ENCODE assay signal across 8 cellular contexts in the genomic region with DNA sequence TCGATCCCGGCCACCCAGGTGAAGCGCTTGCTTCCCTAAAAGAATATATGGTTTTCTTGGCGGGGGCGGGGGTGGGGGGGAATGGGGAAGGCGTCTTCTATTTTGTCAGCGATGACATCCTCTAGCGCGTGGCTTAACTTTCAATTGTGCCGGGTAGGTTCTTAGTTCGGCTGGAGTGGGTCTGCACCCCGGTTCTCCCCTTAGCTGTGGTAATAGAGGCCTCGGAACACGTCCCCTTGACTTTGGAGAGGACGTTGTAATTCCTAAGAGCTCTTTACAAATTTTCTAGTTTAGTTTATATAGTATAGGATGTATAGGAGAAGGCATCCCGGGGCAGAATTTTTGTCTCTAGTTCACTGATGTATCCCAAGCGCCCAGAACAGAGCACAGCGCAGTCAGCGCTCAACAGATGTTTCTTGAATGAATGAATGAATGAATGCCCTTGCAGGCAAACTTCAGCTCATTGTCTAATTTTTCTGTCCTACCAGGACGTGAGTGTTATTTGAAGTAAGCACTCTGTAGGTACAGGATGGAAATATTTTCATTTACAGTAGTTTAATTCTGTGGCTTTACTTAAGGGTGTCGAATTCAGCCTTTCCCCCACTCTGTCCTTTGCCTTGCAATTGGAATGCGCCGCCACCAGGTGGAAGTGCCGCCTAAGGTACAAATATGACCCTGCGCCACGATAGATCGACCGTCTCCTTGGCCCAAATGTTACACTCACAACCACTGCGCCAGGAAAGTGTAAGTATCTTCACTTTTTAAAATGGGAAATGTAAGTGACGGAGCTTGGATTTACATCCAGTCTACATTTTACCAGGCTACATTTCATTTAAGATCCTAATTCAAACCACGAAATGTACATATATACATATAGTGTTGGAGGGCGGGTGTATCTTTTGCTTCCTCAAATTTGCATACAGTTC. TPM values are rescaled to one million over a fixed set of nuclear protein-coding genes. Genes with fewer than 3 reads are reported as not detected.
DNase-seq lines count a peak whose midpoint lies in the region; ATAC-seq and TF ChIP-seq lines count a peak whose summit lies in the region.

No MANE protein-coding gene starts in this region.

- H2BK120ac ChIP-seq in mesenchymal stem cell (ENCODE audit: low read depth, low read length): no peak overlapping the region

- peak overlapping the region; percentile 64 for H3K27ac ChIP-seq in CD8-positive, alpha-beta T cell (ENCODE audit: low read depth, low read length)
- no peak overlapping the region for H3K27ac ChIP-seq in endodermal cell (ENCODE audit: low read depth, low read length)
- H3K27ac ChIP-seq in mesenchymal stem cell (ENCODE audit: low read length, poor library complexity, severe bottlenecking): no peak overlapping the region

- H3K4me1 Mint-ChIP-seq in CD8-positive, alpha-beta T cell (ENCODE audit: low read depth): peaks cover 38% of the 10 kb centered on the region
- H3K4me1 Mint-ChIP-seq in endodermal cell: peaks cover 4% of the 10 kb centered on the region

- peak overlapping the region; percentile 98 for H3K27ac Mint-ChIP-seq in CD8-positive, alpha-beta T cell
- H3K27ac Mint-ChIP-seq in endodermal cell: no peak overlapping the region

- peak overlapping the region; percentile 85 for H2AFZ ChIP-seq in mesenchymal stem cell (ENCODE audit: low read depth, low read length)

- H4K91ac ChIP-seq in mesenchymal stem cell (ENCODE audit: low read length): no peak overlapping the region

- intact Hi-C loops in CD8-positive, alpha-beta T cell (cut with DNase I, micrococcal nuclease): loop anchor here (1.0 to 10.0 kb wide), 17 partner anchors 31 to 1109 kb away; a partner anchor contains a TSS

- peak overlapping the region; percentile 100 for H3K4me3 Mint-ChIP-seq in CD8-positive, alpha-beta T cell
- peak overlapping the region; percentile 97 for H3K4me3 Mint-ChIP-seq in endodermal cell

- H3K27me3 ChIP-seq in CD8-positive, alpha-beta T cell (ENCODE audit: insufficient read depth, low read length): no peaks in the 10 kb centered on the region
- H3K27me3 ChIP-seq in endodermal cell (ENCODE audit: control insufficient read depth, insufficient read depth, low read length, poor library complexity, severe bottlenecking): no peaks in the 10 kb centered on the region
- no peaks in the 10 kb centered on the region for H3K27me3 ChIP-seq in mesenchymal stem cell (ENCODE audit: control insufficient read depth in 1 of 2, insufficient read depth in 1 of 2, low read length in 2 of 2)

- H2BK5ac ChIP-seq in mesenchymal stem cell (ENCODE audit: low read depth, low read length, poor library complexity, severe bottlenecking): peak overlapping the region; percentile 38

- peak overlapping the region; percentile 89 for H2BK15ac ChIP-seq in mesenchymal stem cell (ENCODE audit: low read depth, poor library complexity, severe bottlenecking)

- H3K23ac ChIP-seq in mesenchymal stem cell (ENCODE audit: low read length in 2 of 2): no peak overlapping the region

- no peak overlapping the region for H2BK12ac ChIP-seq in mesenchymal stem cell (ENCODE audit: low read length in 2 of 2)

- no peak overlapping the region for H3K9ac ChIP-seq in endodermal cell (ENCODE audit: extremely low read depth, low read length, poor library complexity, severe bottlenecking)
- peak overlapping the region; percentile 96 for H3K9ac ChIP-seq in mesenchymal stem cell (ENCODE audit: low read length)

- CTCF ChIA-PET in CD8-positive, alpha-beta T cell (lab: Charles Lee): interaction anchor here (0.6 to 3.8 kb wide), 43 partner anchors 9 to 1109 kb away, joined by 3 to 34 read pairs (median 4); a partner anchor contains a TSS

- H3K36me3 Mint-ChIP-seq in CD8-positive, alpha-beta T cell: peaks cover 32% of the 10 kb centered on the region
- H3K36me3 Mint-ChIP-seq in endodermal cell (ENCODE audit: low read depth): peaks cover 10% of the 10 kb centered on the region

- H3K36me3 ChIP-seq in CD8-positive, alpha-beta T cell (ENCODE audit: insufficient read depth, low read length): peaks cover 12% of the 10 kb centered on the region
- H3K36me3 ChIP-seq in endodermal cell (ENCODE audit: control insufficient read depth, insufficient read depth, low read length) (peaks cover 25% of the 10 kb centered on the region), mesenchymal stem cell (ENCODE audit: control insufficient read depth in 1 of 2, insufficient read depth in 2 of 2, low read depth in 1 of 2, low read length in 2 of 2) (peaks cover 3 to 29% of the 10 kb centered on the region in 2 experiments)

- no peaks in the 10 kb centered on the region for H3K9me3 Mint-ChIP-seq in CD8-positive, alpha-beta T cell
- H3K9me3 Mint-ChIP-seq in endodermal cell: no peaks in the 10 kb centered on the region

- WGBS in endodermal cell (ENCODE audit: insufficient coverage in 1 of 2, insufficient read length in 1 of 2), 2 experiments: 19 to 23% methylated on average over 15 to 30 of the region's 32 CpGs
- 18% methylated on average over 22 of the region's 32 CpGs for WGBS in mesenchymal stem cell

- DNase-seq in CD8-positive, alpha-beta T cell: peak; percentile 56 to 86 (median 77)
- DNase-seq in NCI-H82 (lab: John Stamatoyannopoulos, UW): peak; percentile 88
- peak; percentile 37 to 60 (median 40) for DNase-seq in activated CD8-positive, alpha-beta memory T cell treated with anti-CD3 and anti-CD28 coated beads for 48 hours (ENCODE audit: low read depth in 2 of 3, low spot score in 2 of 3)
- peak; percentile 90 for DNase-seq in endodermal cell
- DNase-seq in mesenchymal stem cell: peak; percentile 81
- peak; percentile 30 for DNase-seq in stimulated activated CD8-positive, alpha-beta memory T cell treated with anti-CD3 and anti-CD28 coated beads, Interleukin-12 subunit alpha, Interleukin-12 subunit beta, amount 100 ng/mL, for 24 hours (ENCODE audit: extremely low read depth)

- no peaks in the 10 kb centered on the region for H3K27me3 Mint-ChIP-seq in CD8-positive, alpha-beta T cell (ENCODE audit: low read depth)
- H3K27me3 Mint-ChIP-seq in endodermal cell (ENCODE audit: insufficient read depth): no peaks in the 10 kb centered on the region

- ATAC-seq in CD8-positive, alpha-beta T cell: peak; percentile 81
- ATAC-seq in GM19455 (IDR thresholded peaks at IDR 0.05; ENCODE audit: unreplicated experiment): peak; percentile 82
- peak; percentile 66 for ATAC-seq in HG03575 (IDR thresholded peaks at IDR 0.05; ENCODE audit: extremely low read depth, insufficient number of reproducible peaks, low FRiP score, unreplicated experiment)

- H3K79me1 ChIP-seq in mesenchymal stem cell (replicated peaks; ENCODE audit: low read length, poor library complexity, severe bottlenecking): peaks cover 18% of the 10 kb centered on the region

- peak; percentile 90 for TF ChIP-seq CTCF in CD8-positive, alpha-beta T cell (IDR thresholded peaks at IDR 0.05)
- peak; percentile 94 for TF ChIP-seq CTCF in endodermal cell (conservative IDR thresholded peaks at IDR 0.05)

- peak overlapping the region; percentile 97 for H4K8ac ChIP-seq in mesenchymal stem cell (ENCODE audit: low read length)

- H3K18ac ChIP-seq in mesenchymal stem cell (ENCODE audit: low read depth in 1 of 2, low read length in 2 of 2): peak overlapping the region in 1 of 2 experiments; percentile 68

- peak overlapping the region; percentile 91 for H3K4me2 ChIP-seq in mesenchymal stem cell (ENCODE audit: low read length, poor library complexity, severe bottlenecking)

- peak overlapping the region; percentile 94 for H3K4me3 ChIP-seq in CD8-positive, alpha-beta T cell (ENCODE audit: low read depth, low read length)
- H3K4me3 ChIP-seq in endodermal cell (ENCODE audit: low read length) (peak overlapping the region; percentile 93), mesenchymal stem cell (ENCODE audit: insufficient read depth in 1 of 2, low read depth in 1 of 2, low read length in 2 of 2) (peak overlapping the region; percentile 81 to 93)

- no peak overlapping the region for H3K14ac ChIP-seq in mesenchymal stem cell (ENCODE audit: low read length in 2 of 2)

- H3K4ac ChIP-seq in mesenchymal stem cell (ENCODE audit: low read depth in 1 of 2, low read length in 2 of 2): no peak overlapping the region

- no peaks in the 10 kb centered on the region for H3K9me3 ChIP-seq in CD8-positive, alpha-beta T cell (ENCODE audit: low read length)
- H3K9me3 ChIP-seq in endodermal cell (ENCODE audit: control insufficient read depth, low read length) (no peaks in the 10 kb centered on the region), mesenchymal stem cell (ENCODE audit: control insufficient read depth, low read length) (no peaks in the 10 kb centered on the region)

- peaks cover 22% of the 10 kb centered on the region for H3K4me1 ChIP-seq in CD8-positive, alpha-beta T cell (ENCODE audit: insufficient read depth, low read length)
- H3K4me1 ChIP-seq in endodermal cell (ENCODE audit: control insufficient read depth, insufficient read depth, low read length) (no peaks in the 10 kb centered on the region), mesenchymal stem cell (ENCODE audit: control insufficient read depth, insufficient read depth, low read depth, low read length) (peaks cover 5% of the 10 kb centered on the region)

- no peak overlapping the region for H2AK5ac ChIP-seq in mesenchymal stem cell (ENCODE audit: low read length, severe bottlenecking)

- POLR2A ChIA-PET in CD8-positive, alpha-beta T cell (lab: Charles Lee): interaction anchor here (1.0 to 2.6 kb wide), 4 partner anchors 14 to 127 kb away, joined by 3 to 18 read pairs (median 4); a partner anchor contains a TSS

RNA-seq across cellular contexts. Expression of a gene that starts 0.8 kb away (rescaled TPM):
- 10 to 100 TPM; 13.8 to 17.4 TPM for total RNA-seq in CD8-positive, alpha-beta T cell
- total RNA-seq in endodermal cell: 10 to 100 TPM; 43.2 to 46.3 TPM
- polyA plus RNA-seq in endodermal cell (2013, experiment 1 of 2): 43.0 TPM
- polyA plus RNA-seq in endodermal cell (2013, experiment 2 of 2): 40.8 TPM
- polyA plus RNA-seq in mesenchymal stem cell (2013, experiment 1 of 2): 25.8 TPM
- polyA plus RNA-seq in mesenchymal stem cell (2013, experiment 2 of 2): 27.0 TPM

RNA-seq across cellular contexts. Expression of a gene that starts 31.0 kb away (rescaled TPM):
- not detected for total RNA-seq in CD8-positive, alpha-beta T cell
- total RNA-seq in endodermal cell: 1 to 10 TPM in 1 of 2 donors, under 1 TPM in 1; 0.48 to 1.7 TPM
- 81.9 TPM for polyA plus RNA-seq in endodermal cell (2013, experiment 1 of 2)
- polyA plus RNA-seq in endodermal cell (2013, experiment 2 of 2): 68.9 TPM
- 0.06 TPM for polyA plus RNA-seq in mesenchymal stem cell (2013, experiment 1 of 2)
- polyA plus RNA-seq in mesenchymal stem cell (2013, experiment 2 of 2): 0.12 TPM

Comparison
In these comparisons a context has a peak if more than half of its experiments do, and no peak if none do; other contexts are left out.
1. DNase-seq: peak in every context shown above with its lines; median percentile 90 in endodermal cell; 88 in NCI-H82; 81 in mesenchymal stem cell; 77 in CD8-positive, alpha-beta T cell; 40 in activated CD8-positive, alpha-beta memory T cell treated with anti-CD3 and anti-CD28 coated beads for 48 hours; 30 in stimulated activated CD8-positive, alpha-beta memory T cell treated with anti-CD3 and anti-CD28 coated beads, Interleukin-12 subunit alpha, Interleukin-12 subunit beta, amount 100 ng/mL, for 24 hours.